In genomic region chr6:89298680-89299450, GRCh38 we compare ENCODE assay signal across 8 cellular contexts. TPM values are rescaled to one million over a fixed set of nuclear protein-coding genes. Genes with fewer than 3 reads are reported as not detected.
DNase-seq lines count a peak whose midpoint lies in the region; ATAC-seq lines count a peak whose summit lies in the region.

No MANE protein-coding gene starts in this region.

- WGBS in esophagus, 2 donors = 41 to 58% methylated on average over 4 of the region's 4 CpGs
- 93 to 95% methylated on average over 4 of the region's 4 CpGs for WGBS in aorta, 2 donors

- intact Hi-C loops in aorta (cut with DNase I) = no loop called here

- H3K36me3 ChIP-seq in esophagus (ENCODE audit: control insufficient read depth in 2 of 2, insufficient read depth in 2 of 2, low read length in 1 of 2) (no peaks in the 10 kb centered on the region), aorta (ENCODE audit: control insufficient read depth in 1 of 2, insufficient read depth in 2 of 2, low read length in 1 of 2) (no peaks in the 10 kb centered on the region)

- ATAC-seq in HG03025 (IDR thresholded peaks at IDR 0.05; ENCODE audit: low FRiP score, unreplicated experiment) (peak; percentile 49), GM21576 (IDR thresholded peaks at IDR 0.05; ENCODE audit: unreplicated experiment) (no peak), aorta (ENCODE audit: low FRiP score) (no peak)
- peak; percentile 58 for ATAC-seq in stimulated activated memory B cell treated with anti-CD40 and anti-IgM and Interleukin-4, amounts not matched to agents 10 μg/mL and 1 μg/mL and 100 μg/mL, for 72 hours

- DNase-seq in EL = peak; percentile 75
- no peak for DNase-seq in aorta
- DNase-seq in NCI-H2081 treated with DMSO at 0.1 percent for 48 hours (lab: John Stamatoyannopoulos, UW) = no peak

- H3K4me3 ChIP-seq in esophagus (ENCODE audit: low read depth in 1 of 2, low read length in 2 of 2) = no peak overlapping the region
- no peak overlapping the region for H3K4me3 ChIP-seq in aorta (ENCODE audit: low read length in 2 of 2)

- H3K27me3 Mint-ChIP-seq in T-helper 1 cell treated with Interleukin-12 subunit alpha and Interleukin-12 subunit beta and Interleukin-4 antibody, amounts not matched to agents 30 μg/mL and 1 μg/mL, for 36 hours (ENCODE audit: low read depth) = no peaks in the 10 kb centered on the region
- no peaks in the 10 kb centered on the region for H3K27me3 Mint-ChIP-seq in stimulated activated memory B cell treated with anti-CD40 and anti-IgM and Interleukin-4, amounts not matched to agents 10 μg/mL and 1 μg/mL and 100 μg/mL, for 72 hours

- H3K9me3 ChIP-seq in esophagus (ENCODE audit: control insufficient read depth in 2 of 2, insufficient read depth in 1 of 2, low read depth in 1 of 2, low read length in 1 of 2) (peaks cover 0 to 7% of the 10 kb centered on the region in 2 donors), aorta (ENCODE audit: control insufficient read depth, low read length) (no peaks in the 10 kb centered on the region)

- H3K27me3 ChIP-seq in esophagus (ENCODE audit: control insufficient read depth in 1 of 2, insufficient read depth in 2 of 2, low read length in 2 of 2) (no peaks in the 10 kb centered on the region), aorta (ENCODE audit: control insufficient read depth in 1 of 2, insufficient read depth in 2 of 2, low read length in 1 of 2) (no peaks in the 10 kb centered on the region)

- peaks cover 0 to 7% of the 10 kb centered on the region in 2 donors for H3K4me1 ChIP-seq in esophagus (ENCODE audit: control insufficient read depth in 2 of 2, insufficient read depth in 2 of 2, low read length in 1 of 2)
- H3K4me1 ChIP-seq in aorta (ENCODE audit: control insufficient read depth in 1 of 2, insufficient read depth in 2 of 2, low read length in 2 of 2) = no peaks in the 10 kb centered on the region

- peak overlapping the region; percentile 95 for H3K27ac Mint-ChIP-seq in T-helper 1 cell treated with Interleukin-12 subunit alpha and Interleukin-12 subunit beta and Interleukin-4 antibody, amounts not matched to agents 30 μg/mL and 1 μg/mL, for 36 hours
- H3K27ac Mint-ChIP-seq in stimulated activated memory B cell treated with anti-CD40 and anti-IgM and Interleukin-4, amounts not matched to agents 10 μg/mL and 1 μg/mL and 100 μg/mL, for 72 hours = peak overlapping the region; percentile 50

- H3K36me3 Mint-ChIP-seq in T-helper 1 cell treated with Interleukin-12 subunit alpha and Interleukin-12 subunit beta and Interleukin-4 antibody, amounts not matched to agents 30 μg/mL and 1 μg/mL, for 36 hours (ENCODE audit: low read depth) = no peaks in the 10 kb centered on the region
- H3K36me3 Mint-ChIP-seq in stimulated activated memory B cell treated with anti-CD40 and anti-IgM and Interleukin-4, amounts not matched to agents 10 μg/mL and 1 μg/mL and 100 μg/mL, for 72 hours = peaks cover 8% of the 10 kb centered on the region

- H3K27ac ChIP-seq in esophagus (ENCODE audit: low read depth in 2 of 2, low read length in 1 of 2) = peak overlapping the region; percentile 68 to 83
- no peak overlapping the region for H3K27ac ChIP-seq in aorta (ENCODE audit: low read depth in 1 of 2, low read length in 2 of 2)

- peaks cover 24% of the 10 kb centered on the region for H3K4me1 Mint-ChIP-seq in T-helper 1 cell treated with Interleukin-12 subunit alpha and Interleukin-12 subunit beta and Interleukin-4 antibody, amounts not matched to agents 30 μg/mL and 1 μg/mL, for 36 hours (ENCODE audit: low read depth)
- peaks cover 19% of the 10 kb centered on the region for H3K4me1 Mint-ChIP-seq in stimulated activated memory B cell treated with anti-CD40 and anti-IgM and Interleukin-4, amounts not matched to agents 10 μg/mL and 1 μg/mL and 100 μg/mL, for 72 hours

- peaks cover 9% of the 10 kb centered on the region for H3K9me3 Mint-ChIP-seq in T-helper 1 cell treated with Interleukin-12 subunit alpha and Interleukin-12 subunit beta and Interleukin-4 antibody, amounts not matched to agents 30 μg/mL and 1 μg/mL, for 36 hours
- no peaks in the 10 kb centered on the region for H3K9me3 Mint-ChIP-seq in stimulated activated memory B cell treated with anti-CD40 and anti-IgM and Interleukin-4, amounts not matched to agents 10 μg/mL and 1 μg/mL and 100 μg/mL, for 72 hours

- H3K4me3 Mint-ChIP-seq in T-helper 1 cell treated with Interleukin-12 subunit alpha and Interleukin-12 subunit beta and Interleukin-4 antibody, amounts not matched to agents 30 μg/mL and 1 μg/mL, for 36 hours = peak overlapping the region; percentile 51
- H3K4me3 Mint-ChIP-seq in stimulated activated memory B cell treated with anti-CD40 and anti-IgM and Interleukin-4, amounts not matched to agents 10 μg/mL and 1 μg/mL and 100 μg/mL, for 72 hours = no peak overlapping the region

RNA-seq across cellular contexts. Expression of gene GABRR2, which starts 16.2 kb away (rescaled TPM):
- polyA plus RNA-seq in esophagus (under 1 TPM; 0.08 to 0.12 TPM), aorta (under 1 TPM in 1 of 2 donors, not detected in 1; 0.82 TPM)
- 1 to 10 TPM; 3.3 to 3.6 TPM for total RNA-seq in aorta

RNA-seq across cellular contexts. Expression of gene UBE2J1, which starts 53.7 kb away (rescaled TPM):
- polyA plus RNA-seq in esophagus (10 to 100 TPM; 17.3 to 19.4 TPM), aorta (10 to 100 TPM; 18.6 to 29.7 TPM)
- total RNA-seq in aorta = 10 to 100 TPM; 34.1 to 38.7 TPM

Comparison
In these comparisons a context has a peak if more than half of its experiments do, and no peak if none do; other contexts are left out.
1. ATAC-seq: peak in HG03025 (single experiment) and stimulated activated memory B cell treated with anti-CD40 and anti-IgM and Interleukin-4, amounts not matched to agents 10 μg/mL and 1 μg/mL and 100 μg/mL, for 72 hours (single experiment); none in GM21576 (single experiment) and aorta (single experiment).
2. H3K27ac ChIP-seq: peak in esophagus (2 of 2); none in aorta (0 of 2).